11 cellular contexts compared by ENCODE assay signal in genomic region chr11:118214210-118214914, GRCh38. TPM values are rescaled to one million over a fixed set of nuclear protein-coding genes. Genes with fewer than 3 reads are reported as not detected.
DNase-seq lines count a peak whose midpoint lies in the region; ATAC-seq and TF ChIP-seq lines count a peak whose summit lies in the region.
"Had no signal": no experiment of that assay in that cellular context is flagged by ENCODE, and none has a peak within 500 bp of the region (broad histone marks: within the 10 kb centered on the region; RNA-seq: fewer than 3 reads in every experiment).

No MANE protein-coding gene starts in this region.

- ATAC-seq in activated B cell treated with CpG ODN at 0.5 μM for 24 hours (ENCODE audit: low read depth) (peak; percentile 66), lung (ENCODE audit: insufficient read depth, low FRiP score) (peak; percentile 55), HG02884 (IDR thresholded peaks at IDR 0.05; ENCODE audit: unreplicated experiment) (no peak)

- no peak for DNase-seq in Caco-2
- peak; percentile 77 to 92 for DNase-seq in HL-60 (ENCODE audit: low read depth in 1 of 2, low spot score in 1 of 2)
- DNase-seq in activated B cell treated with CpG ODN at 0.5 μM for 24 hours, result peak; percentile 25
- DNase-seq in lung (ENCODE audit: low spot score), result peak; percentile 41
- DNase-seq in activated CD4-positive, CD25-positive, alpha-beta regulatory T cell treated with anti-CD3 and anti-CD28 coated beads, Interleukin-2, amount 50 U/mL, for 72 hours, result no peak
- no peak for DNase-seq in tibial nerve (ENCODE audit: low spot score in 2 of 2)
- no peak for DNase-seq in stimulated activated CD4-positive, alpha-beta T cell treated with anti-CD3 and anti-CD28 coated beads, Interleukin-4, amount 100 ng/mL, for 4 hours
- DNase-seq: NCI-H510A treated with DMSO at 0.1 percent for 48 hours had no signal

- TF ChIP-seq CTCF in Caco-2 (IDR thresholded peaks at IDR 0.05; ENCODE audit: insufficient read depth in 1 of 2, low read depth in 1 of 2, low read length in 1 of 2, severe bottlenecking in 1 of 2, unreplicated experiment in 1 of 2) (no peak), HL-60 (IDR thresholded peaks at IDR 0.05; ENCODE audit: insufficient read depth, low read length) (no peak), activated B cell treated with CpG ODN at 0.5 μM for 24 hours (IDR thresholded peaks at IDR 0.05) (no peak), lung (IDR thresholded peaks at IDR 0.05; ENCODE audit: control extremely low read depth, extremely low read depth) (no peak), tibial nerve (IDR thresholded peaks at IDR 0.05) (no peak)

- H3K27ac ChIP-seq in HL-60 (replicated peaks) (peak overlapping the region; percentile 76), lung (ENCODE audit: low read depth in 1 of 2, low read length in 1 of 2) (no peak overlapping the region), tibial nerve (peak overlapping the region in 2 of 4 donors; percentile 6 to 28)
- H3K27ac ChIP-seq: coronary artery had no signal

- no peaks in the 10 kb centered on the region for H3K36me3 ChIP-seq in Caco-2 (ENCODE audit: control insufficient read depth, insufficient read depth, low read length)
- no peaks in the 10 kb centered on the region for H3K36me3 ChIP-seq in lung (ENCODE audit: control insufficient read depth in 2 of 2, insufficient read depth in 2 of 2, low read length in 2 of 2)
- H3K36me3 ChIP-seq in tibial nerve, result no peaks in the 10 kb centered on the region

- POLR2A ChIA-PET in Caco-2 (lab: Charles Lee), result interaction anchor here (0.6 to 1.4 kb wide), 3 partner anchors 19 to 61 kb away, joined by 3 to 11 read pairs (median 3); no protein-coding TSS in a partner anchor
- POLR2A ChIA-PET in activated B cell treated with CpG ODN at 0.5 μM for 24 hours (lab: Charles Lee), result interaction anchor here (0.6 to 4.3 kb wide), 17 partner anchors 11 to 576 kb away, joined by 3 to 25 read pairs (median 4); partner anchors contain the start of genes DDX6, JAML, KMT2A and MPZL2

- intact Hi-C loops in Caco-2 (cut with micrococcal nuclease; ENCODE audit: unreplicated experiment) (no loop called here), activated B cell treated with CpG ODN at 0.5 μM for 24 hours (cut with micrococcal nuclease) (loop anchor here (1.0 to 2.0 kb wide), 2 partner anchors 14 to 30 kb away; no protein-coding TSS in a partner anchor)

- no peaks in the 10 kb centered on the region for H3K9me3 ChIP-seq in Caco-2
- H3K9me3 ChIP-seq in lung (ENCODE audit: control insufficient read depth in 2 of 2, insufficient read depth in 1 of 2, low read length in 1 of 2), result no peaks in the 10 kb centered on the region
- no peaks in the 10 kb centered on the region for H3K9me3 ChIP-seq in tibial nerve

- H3K27me3 ChIP-seq in Caco-2 (replicated peaks; ENCODE audit: control insufficient read depth, insufficient read depth, low read length), result no peaks in the 10 kb centered on the region
- H3K27me3 ChIP-seq in HL-60 (ENCODE audit: insufficient read depth, poor library complexity, severe bottlenecking), result no peaks in the 10 kb centered on the region
- no peaks in the 10 kb centered on the region for H3K27me3 ChIP-seq in lung (ENCODE audit: control insufficient read depth, insufficient read depth)
- H3K27me3 ChIP-seq in tibial nerve, result peaks cover 0 to 48% of the 10 kb centered on the region in 2 donors

- BruUV-seq in Caco-2 (replicated peaks; lab: Mats Ljungman, UMichigan), result TSS peak; percentile 40

- H3K9me3 Mint-ChIP-seq in Caco-2 (ENCODE audit: unreplicated experiment) (no peaks in the 10 kb centered on the region), activated B cell treated with CpG ODN at 0.5 μM for 24 hours (no peaks in the 10 kb centered on the region)

- TF ChIP-seq EP300 in tibial nerve (IDR thresholded peaks at IDR 0.05), result peak in 1 of 2 donors; percentile 47

- peaks cover 12% of the 10 kb centered on the region for H3K36me3 Mint-ChIP-seq in Caco-2 (ENCODE audit: insufficient read depth, unreplicated experiment)
- H3K36me3 Mint-ChIP-seq in activated B cell treated with CpG ODN at 0.5 μM for 24 hours (ENCODE audit: low read depth), result no peaks in the 10 kb centered on the region

- peak overlapping the region; percentile 67 for H3K27ac Mint-ChIP-seq in Caco-2 (ENCODE audit: unreplicated experiment)
- H3K27ac Mint-ChIP-seq in activated B cell treated with CpG ODN at 0.5 μM for 24 hours, result peak overlapping the region; percentile 67

- no peak for TF ChIP-seq POLR2A in tibial nerve (IDR thresholded peaks at IDR 0.05)

- CTCF ChIA-PET in Caco-2 (lab: Charles Lee) (interaction anchor here (1.4 to 4.1 kb wide), 2 partner anchors 16 to 81 kb away, joined by 3 to 24 read pairs; no protein-coding TSS in a partner anchor), activated B cell treated with CpG ODN at 0.5 μM for 24 hours (lab: Charles Lee) (interaction anchor here (0.6 to 5.4 kb wide), 7 partner anchors 16 to 1124 kb away, joined by 3 to 38 read pairs (median 3); no protein-coding TSS in a partner anchor)

- H3K4me3 Mint-ChIP-seq in Caco-2 (ENCODE audit: unreplicated experiment), result peak overlapping the region; percentile 45
- peak overlapping the region; percentile 60 for H3K4me3 Mint-ChIP-seq in activated B cell treated with CpG ODN at 0.5 μM for 24 hours

- WGBS in lung, 2 donors, result 29 to 51% methylated on average over 6 of the region's 6 CpGs
- WGBS in tibial nerve, 2 donors, result 67 to 68% methylated on average over 6 of the region's 6 CpGs

- H3K4me1 Mint-ChIP-seq in Caco-2 (ENCODE audit: low read depth, unreplicated experiment) (peaks cover 54% of the 10 kb centered on the region), activated B cell treated with CpG ODN at 0.5 μM for 24 hours (peaks cover 57% of the 10 kb centered on the region)

- H3K4me3 ChIP-seq in Caco-2 (ENCODE audit: low read depth, low read length) (peak overlapping the region; percentile 18; the same call in 1 of the 2 replicates), HL-60 (replicated peaks; ENCODE audit: insufficient read depth, low read length) (no peak overlapping the region), lung (no peak overlapping the region), tibial nerve (no peak overlapping the region)
- H3K4me3 ChIP-seq: coronary artery had no signal

- H3K4me1 ChIP-seq in Caco-2, result peaks cover 81% of the 10 kb centered on the region
- peaks cover 2 to 5% of the 10 kb centered on the region in 2 donors for H3K4me1 ChIP-seq in lung (ENCODE audit: control insufficient read depth in 2 of 2, insufficient read depth in 2 of 2, low read length in 2 of 2)
- peaks cover 0 to 4% (median 0%) of the 10 kb centered on the region in 4 donors for H3K4me1 ChIP-seq in tibial nerve

- no peaks in the 10 kb centered on the region for H3K27me3 Mint-ChIP-seq in Caco-2 (ENCODE audit: insufficient read depth, unreplicated experiment)
- peaks cover 28% of the 10 kb centered on the region for H3K27me3 Mint-ChIP-seq in activated B cell treated with CpG ODN at 0.5 μM for 24 hours

RNA-seq across cellular contexts. Expression of gene JAML, which starts 10.4 kb away (rescaled TPM):
- total RNA-seq in Caco-2 (2022) (8.9 and 12.0 TPM in 2 replicates), activated B cell treated with CpG ODN at 0.5 μM for 24 hours (1.2 and 1.5 TPM in 2 replicates), lung (10 to 100 TPM; 29.3 to 49.1 TPM), tibial nerve (1 to 10 TPM in 3 of 4 donors, under 1 TPM in 1; 0.60 to 4.5 (median 3.9) TPM)
- polyA plus RNA-seq in lung, result 10 to 100 TPM; 34.4 to 36.5 TPM
- total RNA-seq: Daoy had no signal

RNA-seq across cellular contexts. Expression of gene MPZL3, which starts 37.8 kb away (rescaled TPM):
- 29.6 and 31.8 TPM in 2 replicates for total RNA-seq in Caco-2 (2022)
- total RNA-seq in activated B cell treated with CpG ODN at 0.5 μM for 24 hours, result 2.9 and 3.7 TPM in 2 replicates
- 10 to 100 TPM; 12.4 to 22.6 TPM for total RNA-seq in lung
- polyA plus RNA-seq in lung, result 1 to 10 TPM; 7.7 to 9.9 TPM
- total RNA-seq in tibial nerve, result 1 to 10 TPM in 3 of 4 donors, under 1 TPM in 1; 0.87 to 3.1 (median 1.9) TPM

RNA-seq across cellular contexts. Expression of gene SCN2B, which starts 37.9 kb away (rescaled TPM):
- total RNA-seq in Caco-2 (2022) (0.09 TPM in 1 of 2 replicates, not detected in the other), activated B cell treated with CpG ODN at 0.5 μM for 24 hours (not detected in 2 replicates), lung (1 to 10 TPM; 1.0 to 1.6 TPM), tibial nerve (1 to 10 TPM in 1 of 4 donors, under 1 TPM in 2, not detected in 1; 0.78 to 1.3 (median 0.87) TPM)
- under 1 TPM; 0.03 to 0.20 TPM for polyA plus RNA-seq in lung
- total RNA-seq: Daoy had no signal

RNA-seq across cellular contexts. Expression of gene MPZL2, which starts 49.7 kb away (rescaled TPM):
- total RNA-seq in Caco-2 (2022), result 69.9 and 80.2 TPM in 2 replicates
- 0.29 TPM in 1 of 2 replicates, not detected in the other for total RNA-seq in activated B cell treated with CpG ODN at 0.5 μM for 24 hours
- total RNA-seq in lung, result 100 to 1,000 TPM; 116 to 143 TPM
- 100 to 1,000 TPM in 1 of 2 donors, 10 to 100 TPM in 1; 87.2 to 120 TPM for polyA plus RNA-seq in lung
- 10 to 100 TPM in 3 of 4 donors, 1 to 10 TPM in 1; 6.7 to 53.7 (median 27.0) TPM for total RNA-seq in tibial nerve

Comparison
In these comparisons a context has a peak if more than half of its experiments do, and no peak if none do; other contexts are left out.
1. DNase-seq: peak in HL-60 (2 of 2), activated B cell treated with CpG ODN at 0.5 μM for 24 hours (single experiment) and lung (single experiment); none in Caco-2 (0 of 2), activated CD4-positive, CD25-positive, alpha-beta regulatory T cell treated with anti-CD3 and anti-CD28 coated beads, Interleukin-2, amount 50 U/mL, for 72 hours (single experiment), tibial nerve (0 of 2) and stimulated activated CD4-positive, alpha-beta T cell treated with anti-CD3 and anti-CD28 coated beads, Interleukin-4, amount 100 ng/mL, for 4 hours (0 of 2).